Comparison of ENCODE assay signal across 24 cellular contexts in genomic region chr10:76089626-76090185, GRCh38.
DNase-seq lines count a peak whose midpoint lies in the region; ATAC-seq and TF ChIP-seq lines count a peak whose summit lies in the region.
"Had no signal": no experiment of that assay in that cellular context is flagged by ENCODE, and none has a peak within 500 bp of the region (broad histone marks: within the 10 kb centered on the region; RNA-seq: fewer than 3 reads in every experiment).

No MANE protein-coding gene starts in this region.

- POLR2A ChIA-PET in MCF 10A (lab: Yijun Ruan, JAX) = no interaction called here

- H2AFZ ChIP-seq in mammary epithelial cell (ENCODE audit: low read depth, low read length) = no peak overlapping the region

- H3K36me3 Mint-ChIP-seq in MCF 10A (ENCODE audit: insufficient read depth, unreplicated experiment) = no peaks in the 10 kb centered on the region
- H3K36me3 Mint-ChIP-seq: brain; CD4-positive, CD25-positive, alpha-beta regulatory T cell; naive B cell had no signal

- intact Hi-C loops in mammary epithelial cell (cut with micrococcal nuclease) (loop anchor here (5.0 to 10.0 kb wide), 2 partner anchors 213 to 435 kb away; no protein-coding TSS in a partner anchor), MCF 10A (cut with micrococcal nuclease) (no loop called here)

- H3K9ac ChIP-seq in mammary epithelial cell (ENCODE audit: insufficient read depth, low read length) = no peak overlapping the region

- dilution Hi-C loops in mammary epithelial cell (cut with HindIII; ENCODE audit: low sequenced_read_pairs) = no loop called here

- H3K36me3 ChIP-seq in mammary epithelial cell (ENCODE audit: insufficient read depth, low read length) (no peaks in the 10 kb centered on the region), SJCRH30 (no peaks in the 10 kb centered on the region), right atrium auricular region (no peaks in the 10 kb centered on the region)
- H3K36me3 ChIP-seq: adrenal gland, left lung had no signal

- no peaks in the 10 kb centered on the region for H3K27me3 ChIP-seq in mammary epithelial cell (ENCODE audit: insufficient read depth, low read length)
- H3K27me3 ChIP-seq in SJCRH30 = no peaks in the 10 kb centered on the region
- H3K27me3 ChIP-seq in right atrium auricular region = no peaks in the 10 kb centered on the region
- H3K27me3 ChIP-seq: adrenal gland, left lung had no signal

- no peaks in the 10 kb centered on the region for H3K4me1 ChIP-seq in mammary epithelial cell (ENCODE audit: insufficient read depth, low read length)
- H3K4me1 ChIP-seq in SJCRH30 = peaks cover 6% of the 10 kb centered on the region; the same call in 1 of the 2 replicates
- H3K4me1 ChIP-seq in right atrium auricular region = peaks cover 0 to 6% of the 10 kb centered on the region in 2 donors
- H3K4me1 ChIP-seq: left lung had no signal

- H3K79me2 ChIP-seq in mammary epithelial cell (ENCODE audit: insufficient read depth, low read length) = no peaks in the 10 kb centered on the region

- no peak overlapping the region for H3K27ac Mint-ChIP-seq in MCF 10A (ENCODE audit: low read depth, unreplicated experiment)
- H3K27ac Mint-ChIP-seq: activated naive CD4-positive, alpha-beta T cell treated with anti-CD3 and anti-CD28 coated beads for 36 hours; activated T-helper 1 cell treated with anti-CD3 and anti-CD28 coated beads, Interleukin-12 subunit alpha, Interleukin-12 subunit beta, Interleukin-2, Interleukin-4 antibody, amounts not matched to agents 30 ng/mL and 10 ng/mL and 1 ng/mL, durations not matched to agents 14 hours and 24 hours and 36 hours; CD4-positive, CD25-positive, alpha-beta regulatory T cell; naive B cell; T-helper 1 cell treated with Interleukin-12 subunit alpha and Interleukin-12 subunit beta and Interleukin-4 antibody, amounts not matched to agents 30 μg/mL and 1 μg/mL, for 36 hours had no signal

- H3K4me3 ChIP-seq in mammary epithelial cell (replicated peaks in 1 of 3; ENCODE audit: insufficient read depth in 1 of 3, low read depth in 2 of 3, low read length in 3 of 3) (no peak overlapping the region), SJCRH30 (no peak overlapping the region), right atrium auricular region (no peak overlapping the region)
- H3K4me3 ChIP-seq: adrenal gland, left lung, psoas muscle had no signal

- no peak for ATAC-seq in HG03342 (IDR thresholded peaks at IDR 0.05; ENCODE audit: unreplicated experiment)
- ATAC-seq: left lung, psoas muscle had no signal

- H4K20me1 ChIP-seq in mammary epithelial cell (ENCODE audit: insufficient read depth, low read length) = no peaks in the 10 kb centered on the region

- in situ Hi-C loops in mammary epithelial cell (cut with MboI; ENCODE audit: low sequenced_read_pairs in 2 of 2) = loop anchor here in 1 of 2 donors (10.0 kb wide), 1 partner anchor 215 kb away; no protein-coding TSS in a partner anchor

- peaks cover 6% of the 10 kb centered on the region for H3K4me1 Mint-ChIP-seq in MCF 10A (ENCODE audit: insufficient read depth, unreplicated experiment)
- H3K4me1 Mint-ChIP-seq: CD4-positive, CD25-positive, alpha-beta regulatory T cell; naive B cell had no signal

- H3K9me3 ChIP-seq in mammary epithelial cell (replicated peaks; ENCODE audit: insufficient read depth, low read length) (no peaks in the 10 kb centered on the region), SJCRH30 (replicated peaks) (no peaks in the 10 kb centered on the region), right atrium auricular region (no peaks in the 10 kb centered on the region)
- H3K9me3 ChIP-seq: adrenal gland, left lung, psoas muscle had no signal

- H3K4me2 ChIP-seq in mammary epithelial cell (ENCODE audit: insufficient read depth, low read depth, low read length) = no peak overlapping the region

- 59% methylated on average over 11 of the region's 11 CpGs for WGBS in mammary epithelial cell (ENCODE audit: low coverage, missing lambda C conversion rate)

- no TSS peak for BruUV-seq in mammary epithelial cell (replicated peaks; lab: Mats Ljungman, UMichigan)
- BruUV-seq in MCF 10A (replicated peaks; lab: Mats Ljungman, UMichigan) = no TSS peak

- no peak for TF ChIP-seq CTCF in mammary epithelial cell (conservative IDR thresholded peaks at IDR 0.05 in 1 of 2, IDR thresholded peaks at IDR 0.05 in 1 of 2; ENCODE audit: extremely low read depth in 1 of 2, insufficient read depth in 1 of 2, low read depth in 1 of 2, low read length in 2 of 2)
- no peak for TF ChIP-seq CTCF in MCF 10A (IDR thresholded peaks at IDR 0.05; ENCODE audit: unreplicated experiment)
- TF ChIP-seq CTCF in right atrium auricular region (IDR thresholded peaks at IDR 0.05) = no peak

- peak; percentile 12 for DNase-seq in mammary epithelial cell
- DNase-seq in MCF 10A (ENCODE audit: unreplicated experiment) = no peak
- peak; percentile 83 to 88 for DNase-seq in NCI-H526 (lab: John Stamatoyannopoulos, UW)
- peak; percentile 68 for DNase-seq in foreskin melanocyte
- no peak for DNase-seq in NCI-H187 treated with DMSO at 0.1 percent for 48 hours (lab: John Stamatoyannopoulos, UW)
- no peak for DNase-seq in SJCRH30
- DNase-seq in right atrium auricular region (ENCODE audit: low spot score) = no peak
- DNase-seq: activated CD4-positive, alpha-beta T cell treated with anti-CD3 and anti-CD28 coated beads, Interleukin-2, amount 50 U/mL, for 48 hours; activated naive CD4-positive, alpha-beta T cell treated with anti-CD3 and anti-CD28 coated beads for 36 hours; adrenal gland; CD4-positive, CD25-positive, alpha-beta regulatory T cell; DMS 273 treated with DMSO at 0.1 percent for 48 hours; IMR-90; left lung; naive B cell; NCI-H1105; NCI-H345; psoas muscle; RPMI8226; stimulated activated naive CD4-positive, alpha-beta T cell had no signal

- H3K27me3 Mint-ChIP-seq in MCF 10A (ENCODE audit: insufficient read depth, unreplicated experiment) = peaks cover 10% of the 10 kb centered on the region

- peaks cover 7% of the 10 kb centered on the region for H3K9me3 Mint-ChIP-seq in MCF 10A (ENCODE audit: unreplicated experiment)
- H3K9me3 Mint-ChIP-seq: activated naive CD4-positive, alpha-beta T cell treated with anti-CD3 and anti-CD28 coated beads for 36 hours; activated T-helper 1 cell treated with anti-CD3 and anti-CD28 coated beads, Interleukin-12 subunit alpha, Interleukin-12 subunit beta, Interleukin-2, Interleukin-4 antibody, amounts not matched to agents 30 ng/mL and 10 ng/mL and 1 ng/mL, durations not matched to agents 14 hours and 24 hours and 36 hours; T-helper 1 cell treated with Interleukin-12 subunit alpha and Interleukin-12 subunit beta and Interleukin-4 antibody, amounts not matched to agents 30 μg/mL and 1 μg/mL, for 36 hours had no signal

- no peak overlapping the region for H3K4me3 Mint-ChIP-seq in MCF 10A (ENCODE audit: unreplicated experiment)
- H3K4me3 Mint-ChIP-seq: activated naive CD4-positive, alpha-beta T cell treated with anti-CD3 and anti-CD28 coated beads for 36 hours; activated T-helper 1 cell treated with anti-CD3 and anti-CD28 coated beads, Interleukin-12 subunit alpha, Interleukin-12 subunit beta, Interleukin-2, Interleukin-4 antibody, amounts not matched to agents 30 ng/mL and 10 ng/mL and 1 ng/mL, durations not matched to agents 14 hours and 24 hours and 36 hours; CD4-positive, CD25-positive, alpha-beta regulatory T cell; naive B cell; T-helper 1 cell treated with Interleukin-12 subunit alpha and Interleukin-12 subunit beta and Interleukin-4 antibody, amounts not matched to agents 30 μg/mL and 1 μg/mL, for 36 hours had no signal

- CTCF ChIA-PET in mammary epithelial cell (lab: Charles Lee; ENCODE audit: low non-redundant PET) (no interaction called here), MCF 10A (lab: Yijun Ruan, JAX) (interaction anchor here (0.7 kb wide), 1 partner anchor 127 kb away, joined by 3 read pairs; no protein-coding TSS in a partner anchor)

- no peak overlapping the region for H3K27ac ChIP-seq in mammary epithelial cell (ENCODE audit: insufficient read depth, low read depth, low read length)
- H3K27ac ChIP-seq in SJCRH30 = no peak overlapping the region
- H3K27ac ChIP-seq in right atrium auricular region = no peak overlapping the region
- H3K27ac ChIP-seq: adrenal gland, left lung, psoas muscle had no signal

Comparison
In these comparisons a context has a peak if more than half of its experiments do, and no peak if none do; other contexts are left out.
1. DNase-seq: peak in mammary epithelial cell (single experiment), NCI-H526 (2 of 2) and foreskin melanocyte (single experiment); none in MCF 10A (single experiment), NCI-H187 treated with DMSO at 0.1 percent for 48 hours (single experiment), SJCRH30 (0 of 2) and right atrium auricular region (single experiment).